In the genomic region with DNA sequence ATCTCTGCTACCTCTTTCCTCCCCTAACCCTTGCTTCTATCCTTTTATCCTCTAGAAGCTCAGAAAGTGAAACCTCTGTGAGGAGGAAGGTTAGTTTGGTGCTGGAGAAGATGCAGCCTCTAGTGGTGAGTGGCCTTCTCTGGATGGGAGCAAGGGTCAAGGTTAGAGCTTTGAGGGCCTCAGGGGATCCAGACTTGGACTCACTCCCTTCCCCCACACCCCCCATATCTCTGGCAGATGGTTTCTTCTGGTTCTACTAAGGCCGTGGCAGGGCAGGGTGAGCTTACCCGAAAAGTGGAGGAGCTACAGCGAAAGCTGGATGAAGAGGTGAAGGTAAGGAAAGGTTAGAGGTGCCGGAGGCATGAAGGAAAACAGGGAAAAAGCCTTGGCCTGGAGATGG, we compare ENCODE assay signal across 1 cellular context.
TF ChIP-seq lines count a peak whose summit lies in the region.

No MANE protein-coding gene starts in this region.

TF ChIP-seq in GM12878, 131 proteins besides CTCF, POLR2A, EP300 and RAD21:
- no peak for TF ChIP-seq RB1 (IDR thresholded peaks at IDR 0.05; ENCODE audit: borderline replicate concordance)
- no peak for TF ChIP-seq HDAC2 (IDR thresholded peaks at IDR 0.05)
- TF ChIP-seq TARDBP (IDR thresholded peaks at IDR 0.05; ENCODE audit: borderline replicate concordance): no peak
- TF ChIP-seq JUND (IDR thresholded peaks at IDR 0.05; ENCODE audit: low read depth, low read length): no peak
- TF ChIP-seq ZBED1 (IDR thresholded peaks at IDR 0.05; ENCODE audit: borderline replicate concordance): no peak
- TF ChIP-seq ZNF24 (IDR thresholded peaks at IDR 0.05): no peak
- TF ChIP-seq CUX1 (IDR thresholded peaks at IDR 0.05; ENCODE audit: insufficient replicate concordance, low read depth, low read length): no peak
- TF ChIP-seq SMAD1 (IDR thresholded peaks at IDR 0.05; ENCODE audit: low read depth, partially characterized antibody): no peak
- TF ChIP-seq, protein P1, sequence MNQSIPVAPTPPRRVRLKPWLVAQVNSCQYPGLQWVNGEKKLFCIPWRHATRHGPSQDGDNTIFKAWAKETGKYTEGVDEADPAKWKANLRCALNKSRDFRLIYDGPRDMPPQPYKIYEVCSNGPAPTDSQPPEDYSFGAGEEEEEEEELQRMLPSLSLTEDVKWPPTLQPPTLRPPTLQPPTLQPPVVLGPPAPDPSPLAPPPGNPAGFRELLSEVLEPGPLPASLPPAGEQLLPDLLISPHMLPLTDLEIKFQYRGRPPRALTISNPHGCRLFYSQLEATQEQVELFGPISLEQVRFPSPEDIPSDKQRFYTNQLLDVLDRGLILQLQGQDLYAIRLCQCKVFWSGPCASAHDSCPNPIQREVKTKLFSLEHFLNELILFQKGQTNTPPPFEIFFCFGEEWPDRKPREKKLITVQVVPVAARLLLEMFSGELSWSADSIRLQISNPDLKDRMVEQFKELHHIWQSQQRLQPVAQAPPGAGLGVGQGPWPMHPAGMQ (IDR thresholded peaks at IDR 0.05; ENCODE audit: borderline replicate concordance): no peak
